Comparison of ENCODE assay signal across 8 cellular contexts in genomic region chr10:79243211-79244067, GRCh38.
A peak's percentile ranks its signal among the peaks of the same experiment; 100 is the strongest.
DNase-seq lines count a peak whose midpoint lies in the region; ATAC-seq and TF ChIP-seq lines count a peak whose summit lies in the region.

No MANE protein-coding gene starts in this region.

- DNase-seq in SK-N-SH, result peak; percentile 83
- no peak for DNase-seq in RWPE2 (ENCODE audit: low spot score)
- DNase-seq in adrenal gland, result peak in 3 of 7 donors; percentile 19 to 83 (median 53)
- peak; percentile 38 to 61 for DNase-seq in stimulated activated CD4-positive, alpha-beta T cell treated with anti-CD3 and anti-CD28 coated beads, Interleukin-12 subunit alpha, Interleukin-12 subunit beta, amount 100 ng/mL, for 24 hours (ENCODE audit: low read depth in 2 of 2)
- DNase-seq in kidney tubule cell (ENCODE audit: low spot score), result no peak

- ATAC-seq in SK-N-SH treated with all-trans-retinoic acid at 6 μM for 48 hours (no peak), HG03025 (IDR thresholded peaks at IDR 0.05; ENCODE audit: low FRiP score, unreplicated experiment) (peak; percentile 52), RWPE2 (ENCODE audit: low read depth) (0 out of 3 replicates have a peak, but pooled peaks have one; percentile 1)

- peak overlapping the region; percentile 55; the same call in 1 of the 2 replicates for H3K9ac ChIP-seq in SK-N-SH

- H3K9me3 ChIP-seq in SK-N-SH (no peaks in the 10 kb centered on the region), RWPE2 (ENCODE audit: severe bottlenecking) (no peaks in the 10 kb centered on the region), adrenal gland (replicated peaks in 1 of 3) (no peaks in the 10 kb centered on the region), iPS-18c (ENCODE audit: control insufficient read depth, insufficient read depth, low read length) (no peaks in the 10 kb centered on the region)

- CTCF ChIA-PET in SK-N-SH (lab: Yijun Ruan, JAX), result interaction anchor here (0.6 to 2.8 kb wide), 7 partner anchors 14 to 131 kb away, joined by 3 to 8 read pairs (median 3); no protein-coding TSS in a partner anchor

- H3F3A ChIP-seq in SK-N-SH (replicated peaks; ENCODE audit: insufficient read depth), result peaks cover 23% of the 10 kb centered on the region

- H4K20me1 ChIP-seq in SK-N-SH (ENCODE audit: insufficient read depth), result peaks cover 48% of the 10 kb centered on the region

- H3K27me3 ChIP-seq in SK-N-SH (ENCODE audit: insufficient read depth) (no peaks in the 10 kb centered on the region), RWPE2 (ENCODE audit: insufficient read depth, poor library complexity, severe bottlenecking) (no peaks in the 10 kb centered on the region), adrenal gland (no peaks in the 10 kb centered on the region)

- TF ChIP-seq CTCF in SK-N-SH (IDR thresholded peaks at IDR 0.05) (no peak), RWPE2 (IDR thresholded peaks at IDR 0.05; ENCODE audit: poor library complexity, severe bottlenecking) (no peak), adrenal gland (IDR thresholded peaks at IDR 0.05) (no peak)

- H3K79me2 ChIP-seq in SK-N-SH (ENCODE audit: insufficient read depth), result peaks cover 82% of the 10 kb centered on the region

- no peaks in the 10 kb centered on the region for H3K9me2 ChIP-seq in SK-N-SH

- H3K36me3 ChIP-seq in SK-N-SH (replicated peaks in 1 of 2; ENCODE audit: control insufficient read depth in 1 of 2, insufficient read depth in 2 of 2, low read length in 1 of 2) (no peaks in the 10 kb centered on the region), RWPE2 (ENCODE audit: low read depth) (no peaks in the 10 kb centered on the region), adrenal gland (replicated peaks in 1 of 2) (no peaks in the 10 kb centered on the region)

- WGBS in SK-N-SH (ENCODE audit: low lambda C conversion rate), result 47% methylated on average over 45 of the region's 117 CpGs
- WGBS in adrenal gland, 4 donors, result 18 to 56% (median 31%) methylated on average over 18 to 117 of the region's 117 CpGs

- no peak for TF ChIP-seq EP300 in SK-N-SH (IDR thresholded peaks at IDR 0.05; ENCODE audit: borderline replicate concordance in 1 of 2, low read depth in 1 of 2, low read length in 1 of 2)

- POLR2A ChIA-PET in SK-N-SH (lab: Yijun Ruan, JAX), result interaction anchor here (1.0 to 12.6 kb wide), 6 partner anchors 18 to 102 kb away, joined by 3 to 237 read pairs (median 9); no protein-coding TSS in a partner anchor

- TF ChIP-seq POLR2A in adrenal gland (IDR thresholded peaks at IDR 0.05), result peak in 1 of 2 donors; percentile 28

- H3K27ac ChIP-seq in SK-N-SH (ENCODE audit: low read depth in 2 of 2, low read length in 1 of 2) (peak overlapping the region in 1 of 2 experiments; percentile 99; a peak in 2 of 4 replicates), RWPE2 (ENCODE audit: poor library complexity, severe bottlenecking) (no peak overlapping the region), adrenal gland (peak overlapping the region in 3 of 5 donors; percentile 66 to 91 (median 87))

- no peak overlapping the region for H2AFZ ChIP-seq in SK-N-SH (ENCODE audit: low read depth)

- intact Hi-C loops in adrenal gland (cut with DNase I), result no loop called here

- H3K4me2 ChIP-seq in SK-N-SH, result peak overlapping the region; percentile 95

- peaks cover 67 to 85% of the 10 kb centered on the region in 2 experiments for H3K4me1 ChIP-seq in SK-N-SH (ENCODE audit: control insufficient read depth in 1 of 2, insufficient read depth in 2 of 2, low read depth in 1 of 2, low read length in 1 of 2)
- peaks cover 18% of the 10 kb centered on the region for H3K4me1 ChIP-seq in RWPE2 (ENCODE audit: insufficient read depth, poor library complexity, severe bottlenecking)
- peaks cover 47 to 80% of the 10 kb centered on the region in 2 donors for H3K4me1 ChIP-seq in adrenal gland (replicated peaks in 1 of 2)

- TF ChIP-seq RAD21 in SK-N-SH (IDR thresholded peaks at IDR 0.05; ENCODE audit: low read length), result no peak

- peak overlapping the region; percentile 39 to 53; a peak in 3 of 4 replicates for H3K4me3 ChIP-seq in SK-N-SH (ENCODE audit: low read depth in 2 of 2, low read length in 1 of 2)
- H3K4me3 ChIP-seq in RWPE2 (ENCODE audit: severe bottlenecking), result peak overlapping the region; percentile 33
- H3K4me3 ChIP-seq in adrenal gland, result peak overlapping the region in 1 of 4 donors; percentile 65
- H3K4me3 ChIP-seq in iPS-18c (ENCODE audit: insufficient read depth, low read depth, low read length), result peak overlapping the region; percentile 47

TF ChIP-seq in SK-N-SH, 30 proteins besides CTCF, POLR2A, EP300 and RAD21:
- TF ChIP-seq IRF3 (IDR thresholded peaks at IDR 0.05; ENCODE audit: low read depth, low read length), result no peak
- TF ChIP-seq NFIC (IDR thresholded peaks at IDR 0.05; ENCODE audit: borderline replicate concordance), result no peak
- TF ChIP-seq MXI1 (IDR thresholded peaks at IDR 0.05; ENCODE audit: low read depth, low read length), result peak; percentile 85
- no peak for TF ChIP-seq RXRA (IDR thresholded peaks at IDR 0.05; ENCODE audit: borderline replicate concordance, low read depth)
- TF ChIP-seq MAX (IDR thresholded peaks at IDR 0.05; ENCODE audit: low read depth), result peak; percentile 64

TF ChIP-seq in SK-N-SH treated with all-trans-retinoic acid at 6 μM for 48 hours, 23 proteins besides CTCF, POLR2A, EP300 and RAD21:
- TF ChIP-seq ZFP30 (CRISPR knock-in tag; IDR thresholded peaks at IDR 0.05) (no peak), CREB5 (CRISPR knock-in tag; IDR thresholded peaks at IDR 0.05; ENCODE audit: low read depth) (no peak), ZNF8 (CRISPR knock-in tag; IDR thresholded peaks at IDR 0.05) (no peak), TOX (CRISPR knock-in tag; IDR thresholded peaks at IDR 0.05; ENCODE audit: borderline replicate concordance) (no peak), CSRNP3 (CRISPR knock-in tag; IDR thresholded peaks at IDR 0.05) (no peak), SNAI2 (CRISPR knock-in tag; IDR thresholded peaks at IDR 0.05) (no peak)
TF ChIP-seq in SK-N-SH treated with all-trans-retinoic acid at 6 μM for 48 hours: peak in this region for 0.

Comparison
In these comparisons a context has a peak if more than half of its experiments do, and no peak if none do; other contexts are left out.
1. DNase-seq: peak in SK-N-SH (single experiment) and stimulated activated CD4-positive, alpha-beta T cell treated with anti-CD3 and anti-CD28 coated beads, Interleukin-12 subunit alpha, Interleukin-12 subunit beta, amount 100 ng/mL, for 24 hours (2 of 2); none in RWPE2 (single experiment) and kidney tubule cell (single experiment).